ENCODE assay signal across 28 cellular contexts in genomic region chrX:10929747-10930146, GRCh38.
"Had no signal": no experiment of that assay in that cellular context is flagged by ENCODE, and none has a peak within 500 bp of the region (broad histone marks: within the 10 kb centered on the region; RNA-seq: fewer than 3 reads in every experiment).

No MANE protein-coding gene starts in this region.

- DNase-seq: dorsolateral prefrontal cortex; effector memory CD4-positive, alpha-beta T cell; foreskin fibroblast; gastrocnemius medialis; head of caudate nucleus; kidney; mesenchymal stem cell; mucosa of descending colon; naive thymus-derived CD4-positive, alpha-beta T cell; nephron progenitor cell; nucleus accumbens; ovary; posterior cingulate gyrus; psoas muscle; right cardiac atrium; stimulated activated CD4-positive, alpha-beta T cell treated with anti-CD3 and anti-CD28 coated beads, Interleukin-12 subunit alpha, Interleukin-12 subunit beta, amount 100 ng/mL, for 4 hours; stimulated activated CD4-positive, alpha-beta T cell treated with anti-CD3 and anti-CD28 coated beads, Interleukin-1b, Interleukin-23, amount 100 ng/mL, for 48 hours; stimulated activated CD4-positive, alpha-beta T cell treated with anti-CD3 and anti-CD28 coated beads, Interleukin-4, amount 100 ng/mL, for 1 hour; stimulated activated CD8-positive, alpha-beta memory T cell treated with anti-CD3 and anti-CD28 coated beads, Interleukin-4, amount 100 ng/mL, for 48 hours; stimulated activated naive CD4-positive, alpha-beta T cell; stimulated activated naive CD8-positive, alpha-beta T cell treated with anti-CD3 and anti-CD28 coated beads, Interleukin-15, amount 100 ng/mL, for 72 hours; transverse colon; upper lobe of right lung; uterus had no signal

- H3K4me1 ChIP-seq: gastrocnemius medialis, psoas muscle, suprapubic skin, transverse colon, upper lobe of right lung, uterus had no signal

- H3K4me3 ChIP-seq: dorsolateral prefrontal cortex, esophagus muscularis mucosa, gastrocnemius medialis, mucosa of descending colon, ovary, psoas muscle, smooth muscle cell, suprapubic skin, transverse colon, upper lobe of right lung, uterus had no signal

- H3K36me3 ChIP-seq: esophagus muscularis mucosa, gastrocnemius medialis, ovary, suprapubic skin, transverse colon, upper lobe of right lung, uterus had no signal

- H3K9me3 ChIP-seq: gastrocnemius medialis, mucosa of descending colon, ovary, suprapubic skin, transverse colon, upper lobe of right lung, uterus had no signal

- H3K4me2 ChIP-seq: smooth muscle cell had no signal

- H3K27ac ChIP-seq: dorsolateral prefrontal cortex, esophagus muscularis mucosa, gastrocnemius medialis, ovary, psoas muscle, suprapubic skin, transverse colon, upper lobe of right lung, uterus had no signal

- H3K27me3 ChIP-seq: esophagus muscularis mucosa, gastrocnemius medialis, ovary, suprapubic skin, transverse colon, upper lobe of right lung, uterus had no signal

- ATAC-seq: gastrocnemius medialis; left lobe of liver; mucosa of descending colon; naive thymus-derived CD4-positive, alpha-beta T cell; psoas muscle; right cardiac atrium; stimulated activated naive CD8-positive, alpha-beta T cell treated with anti-CD3 and anti-CD28 coated beads, Interleukin-15, amount 100 ng/mL, for 72 hours; upper lobe of right lung had no signal
